13 cellular contexts compared by ENCODE assay signal in the genomic region with DNA sequence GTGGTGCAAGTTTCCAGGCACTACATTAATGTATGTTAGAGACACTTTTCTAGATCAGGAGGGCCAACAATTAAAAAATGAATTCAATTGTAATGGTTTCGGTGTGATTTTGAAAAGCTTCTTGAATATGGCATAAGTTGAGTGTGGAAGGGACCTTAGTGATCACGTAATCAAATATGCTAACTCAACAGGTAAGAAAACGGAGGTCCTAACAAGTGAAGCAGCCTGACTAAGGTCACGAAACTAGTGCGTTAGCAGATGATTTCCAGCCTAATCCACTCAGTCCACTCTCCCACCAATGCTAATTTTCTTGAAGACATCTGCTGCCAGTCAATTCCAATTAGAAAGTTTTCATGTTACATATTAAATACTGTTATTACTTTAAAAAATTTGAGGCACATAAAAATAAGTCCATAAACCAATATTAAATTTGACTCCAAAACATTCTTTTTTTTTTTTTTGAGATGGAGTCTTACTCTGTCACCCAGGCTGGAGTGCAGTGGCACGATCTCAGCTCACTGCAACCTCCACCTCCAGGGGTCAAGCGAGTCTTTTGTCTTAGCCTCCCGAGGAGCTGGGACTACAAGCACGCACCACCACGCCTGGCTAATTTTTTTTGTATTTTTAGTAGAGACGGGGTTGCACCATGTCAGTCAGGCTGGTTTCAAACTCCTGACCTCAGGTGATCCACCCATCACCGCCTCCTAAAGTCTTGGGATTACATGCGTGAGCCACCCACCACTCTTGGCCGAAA. TPM values are rescaled to one million over a fixed set of nuclear protein-coding genes. Genes with fewer than 3 reads are reported as not detected.
DNase-seq lines count a peak whose midpoint lies in the region; ATAC-seq, FAIRE-seq and TF ChIP-seq lines count a peak whose summit lies in the region.
"Had no signal": no experiment of that assay in that cellular context is flagged by ENCODE, and none has a peak within 500 bp of the region (broad histone marks: within the 10 kb centered on the region; RNA-seq: fewer than 3 reads in every experiment).

No MANE protein-coding gene starts in this region.

- WGBS in GM12878 (ENCODE audit: insufficient coverage, insufficient replicate concordance, low lambda C conversion rate, missing lambda C conversion rate): 90% methylated on average over 14 of the region's 14 CpGs

- ATAC-seq in GM12878 (no peak), HG03108 (IDR thresholded peaks at IDR 0.05; ENCODE audit: unreplicated experiment) (no peak), HG02798 (IDR thresholded peaks at IDR 0.05; ENCODE audit: poor library complexity, unreplicated experiment) (no peak)

- SMC1A ChIA-PET in GM12878 (lab: Charles Lee; ENCODE audit: uncharacterized antibody, unreplicated experiment): interaction anchor here (0.9 to 1.0 kb wide), 2 partner anchors 235 to 280 kb away, joined by 3 read pairs; no protein-coding TSS in a partner anchor

- TF ChIP-seq EP300 in GM12878 (IDR thresholded peaks at IDR 0.05; ENCODE audit: borderline replicate concordance in 1 of 2, control insufficient read depth in 1 of 2, low read depth in 2 of 2, low read length in 2 of 2): no peak

- H3K4me2 ChIP-seq in GM12878 (ENCODE audit: control insufficient read depth, insufficient read depth): peak overlapping the region; percentile 38; the same call in 1 of the 2 replicates

- RAD21 ChIA-PET in GM12878 (lab: Charles Lee; ENCODE audit: unreplicated experiment): interaction anchor here (1.1 kb wide), 1 partner anchor 65 kb away, joined by 3 read pairs; no protein-coding TSS in a partner anchor

- H3K9me3 ChIP-seq in BE2C (no peaks in the 10 kb centered on the region), HEK293 (ENCODE audit: control insufficient read depth, insufficient read depth, low read depth, low read length) (no peaks in the 10 kb centered on the region), GM12878 (replicated peaks; ENCODE audit: control insufficient read depth, insufficient read depth, low read length) (no peaks in the 10 kb centered on the region), mucosa of rectum (ENCODE audit: control insufficient read depth in 2 of 2, low read length in 2 of 2) (no peaks in the 10 kb centered on the region)
- H3K9me3 ChIP-seq: prostate gland had no signal

- TF ChIP-seq RAD21 in GM12878 (IDR thresholded peaks at IDR 0.05; ENCODE audit: insufficient read depth, low read depth, low read length): no peak

- no peak overlapping the region for H2AFZ ChIP-seq in GM12878 (ENCODE audit: control insufficient read depth, low read depth, low read length)

- H3K27me3 ChIP-seq in BE2C (no peaks in the 10 kb centered on the region), GM12878 (replicated peaks in 1 of 2; ENCODE audit: control insufficient read depth in 2 of 2, insufficient read depth in 2 of 2, low read length in 1 of 2) (no peaks in the 10 kb centered on the region), mucosa of rectum (ENCODE audit: control insufficient read depth in 2 of 2, insufficient read depth in 2 of 2, low read length in 2 of 2) (no peaks in the 10 kb centered on the region)

- H3K27ac ChIP-seq in HEK293 (ENCODE audit: extremely low read depth, low read depth, low read length) (no peak overlapping the region), GM12878 (ENCODE audit: control insufficient read depth, insufficient read depth) (no peak overlapping the region), mucosa of rectum (ENCODE audit: low read depth in 2 of 2, low read length in 2 of 2) (no peak overlapping the region)
- H3K27ac ChIP-seq: prostate gland had no signal

- in situ Hi-C loops in GM12878 (cut with MboI): no loop called here
- in situ Hi-C loops in G401 (cut with HindIII; ENCODE audit: low sequenced_read_pairs): no loop called here

- H3K9ac ChIP-seq in GM12878 (ENCODE audit: control insufficient read depth, insufficient read depth, low read length) (no peak overlapping the region), mucosa of rectum (ENCODE audit: low read depth in 1 of 2, low read length in 2 of 2) (peak overlapping the region in 1 of 2 donors; percentile 29)

- TF ChIP-seq POLR2A in GM12878 (IDR thresholded peaks at IDR 0.05; ENCODE audit: low read depth, low read length): no peak

- CTCF ChIA-PET in HEK293 (lab: Yijun Ruan, JAX): interaction anchor here (0.7 to 1.9 kb wide), 3 partner anchors 8 to 65 kb away, joined by 3 to 7 read pairs (median 5); no protein-coding TSS in a partner anchor
- CTCF ChIA-PET in GM12878 (lab: Yijun Ruan, JAX): interaction anchor here (1.1 to 1.4 kb wide), 2 partner anchors 42 to 243 kb away, joined by 5 to 6 read pairs; no protein-coding TSS in a partner anchor

- FAIRE-seq in GM12878 (lab: Jason Lieb, UNC): no peak
- no peak for FAIRE-seq in HTR-8/SVneo (lab: Jason Lieb, UNC)

- peaks cover 42% of the 10 kb centered on the region for H3K79me2 ChIP-seq in GM12878 (ENCODE audit: control insufficient read depth, insufficient read depth, low read length)

- H3K4me1 ChIP-seq in BE2C (no peaks in the 10 kb centered on the region), HEK293 (ENCODE audit: control insufficient read depth, insufficient read depth, low read length) (peaks cover 2% of the 10 kb centered on the region; the same call in 1 of the 2 replicates), GM12878 (ENCODE audit: control insufficient read depth, insufficient read depth, low read length) (no peaks in the 10 kb centered on the region), mucosa of rectum (ENCODE audit: control insufficient read depth in 2 of 2, insufficient read depth in 2 of 2, low read length in 2 of 2) (peaks cover 15 to 40% of the 10 kb centered on the region in 2 donors)
- H3K4me1 ChIP-seq: prostate gland had no signal

- POLR2A ChIA-PET in HEK293 (lab: Yijun Ruan, JAX): no interaction called here
- POLR2A ChIA-PET in GM12878 (lab: Charles Lee): no interaction called here

- TF ChIP-seq CTCF in BE2C (IDR thresholded peaks at IDR 0.05; ENCODE audit: low read depth, low read length) (no peak), HEK293 (tag by site-specific recombination; IDR thresholded peaks at IDR 0.05) (no peak), GM12878 (IDR thresholded peaks at IDR 0.05 in 2 of 3, conservative IDR thresholded peaks at IDR 0.05 in 1 of 3; ENCODE audit: control insufficient read depth in 2 of 3, extremely low read depth in 1 of 3, insufficient read depth in 1 of 3, low read depth in 3 of 3, low read length in 3 of 3) (no peak)

- H3K4me3 ChIP-seq in BE2C (ENCODE audit: low read depth, low read length) (0 out of 2 replicates have a peak overlapping the region, but pooled peaks have one; percentile 17), HEK293 (ENCODE audit: low read depth, low read length) (no peak overlapping the region), GM12878 (no peak overlapping the region), mucosa of rectum (ENCODE audit: low read length in 2 of 2) (peak overlapping the region; percentile 47 to 55)
- H3K4me3 ChIP-seq: prostate gland had no signal

- H3K36me3 ChIP-seq in BE2C: no peaks in the 10 kb centered on the region
- H3K36me3 ChIP-seq in HEK293 (ENCODE audit: control insufficient read depth in 2 of 2, insufficient read depth in 1 of 2, low read length in 2 of 2): no peaks in the 10 kb centered on the region; a peak in 1 of 3 replicates
- H3K36me3 ChIP-seq in GM12878 (ENCODE audit: control insufficient read depth in 2 of 2, insufficient read depth in 2 of 2, low read length in 1 of 2): no peaks in the 10 kb centered on the region
- peaks cover 0 to 6% of the 10 kb centered on the region in 2 donors for H3K36me3 ChIP-seq in mucosa of rectum (ENCODE audit: control insufficient read depth in 2 of 2, insufficient read depth in 2 of 2, low read length in 2 of 2)
- H3K36me3 ChIP-seq: prostate gland had no signal

- DNase-seq in BE2C (no peak), GM12878 (ENCODE audit: low read depth, low spot score) (no peak), G401 (ENCODE audit: low spot score) (no peak), HTR-8/SVneo (ENCODE audit: insufficient read length, low spot score) (no peak)
- DNase-seq: activated CD4-positive, CD25-positive, alpha-beta regulatory T cell; DMS79 treated with DMSO at 0.1 percent for 48 hours; KG1; NCI-H748 treated with DMSO at 0.1 percent for 48 hours had no signal

- no peaks in the 10 kb centered on the region for H4K20me1 ChIP-seq in GM12878 (ENCODE audit: control insufficient read depth, insufficient read depth)

- no TSS peak for BruUV-seq in GM12878 (replicated peaks; lab: Mats Ljungman, UMichigan)

- intact Hi-C loops in GM12878 (cut with micrococcal nuclease; ENCODE audit: unreplicated experiment): no loop called here

TF ChIP-seq in HEK293, 187 proteins besides CTCF, POLR2A, EP300 and RAD21 (continues in another document):
- no peak for TF ChIP-seq ZNF785 (tag by site-specific recombination; IDR thresholded peaks at IDR 0.05)
- TF ChIP-seq SCRT2 (tag by site-specific recombination; IDR thresholded peaks at IDR 0.05): peak; percentile 74
- no peak for TF ChIP-seq ZNF777 (tag by site-specific recombination; IDR thresholded peaks at IDR 0.05; ENCODE audit: borderline replicate concordance)
- no peak for TF ChIP-seq ZNF174 (tag by site-specific recombination; IDR thresholded peaks at IDR 0.05)

TF ChIP-seq in GM12878, 131 proteins besides CTCF, POLR2A, EP300 and RAD21:
- TF ChIP-seq ZBED1 (IDR thresholded peaks at IDR 0.05; ENCODE audit: borderline replicate concordance): no peak

RNA-seq across cellular contexts. Expression of gene RSBN1L, which starts 2.3 kb away (rescaled TPM):
- 19.5 TPM for polyA plus RNA-seq in BE2C (2012; ENCODE audit: insufficient read depth, insufficient read length, low read depth)
- total RNA-seq in GM12878 (2013; cell fraction: nucleolus; rRNA removed): 24.9 and 25.6 TPM in 2 replicates
- total RNA-seq in GM12878 (2014; rRNA removed) (11.4 and 14.3 TPM in 2 replicates), GM12878 (2014; rRNA removed; fragmentation: Illumina TruSeq; extraction: Trizol) (23.7 and 24.8 TPM in 2 replicates), GM12878 (2021) (14.7 and 15.9 TPM in 2 replicates)
- polyA plus RNA-seq in GM12878 (2011; ENCODE audit: low read depth): 5.2 TPM
- polyA plus RNA-seq in GM12878 (2011; rRNA removed) (17.6 and 21.3 TPM in 2 replicates), GM12878 (2014; fragmentation: Illumina TruSeq; extraction: Trizol) (21.5 and 24.9 TPM in 2 replicates), GM12878 (2014; fragmentation: Nextera tagmentation; extraction: Ambion mirVana) (1 to 10 TPM; 4.6 to 6.9 TPM), GM12878 (2014; rRNA removed) (9.2 and 10.0 TPM in 2 replicates), GM12878 (2016; fragmentation: Nextera tagmentation; extraction: Ambion mirVana) (1 to 10 TPM; 4.5 to 5.2 TPM)
- polyA plus RNA-seq in GM12878 (2011; cell fraction: cytosol; rRNA removed): 4.6 and 7.6 TPM in 2 replicates
- polyA plus RNA-seq in GM12878 (2011; cell fraction: nucleus; rRNA removed): 8.6 TPM in 2 replicates
- 9.4 and 12.3 TPM in 2 replicates for polyA plus RNA-seq in GM12878 (2012)
- 20.5 and 30.3 TPM in 2 replicates for polyA minus RNA-seq in GM12878 (2011; rRNA and poly(A)+ RNA removed)
- 6.9 and 13.3 TPM in 2 replicates for polyA minus RNA-seq in GM12878 (2011; cell fraction: cytosol; rRNA and poly(A)+ RNA removed)
- polyA minus RNA-seq in GM12878 (2011; cell fraction: nucleus; rRNA and poly(A)+ RNA removed): 5.8 and 11.3 TPM in 2 replicates
- total RNA-seq in G401 (2014; rRNA removed; shearing (Covaris generic)): 19.2 and 21.4 TPM in 2 replicates

Comparison
In these comparisons a context has a peak if more than half of its experiments do, and no peak if none do; other contexts are left out.
1. H3K4me3 ChIP-seq: peak in BE2C (single experiment) and mucosa of rectum (2 of 2); none in HEK293 (single experiment) and GM12878 (single experiment).